10 cellular contexts compared by ENCODE assay signal in genomic region chr14:24202538-24202937, GRCh38. TPM values are rescaled to one million over a fixed set of nuclear protein-coding genes. Genes with fewer than 3 reads are reported as not detected.
"Had no signal": no experiment of that assay in that cellular context is flagged by ENCODE, and none has a peak within 500 bp of the region (broad histone marks: within the 10 kb centered on the region; RNA-seq: fewer than 3 reads in every experiment).

No MANE protein-coding gene starts in this region.

RNA-seq across cellular contexts. Expression of gene TSSK4, which starts 3.0 kb away (rescaled TPM):
- total RNA-seq: dermis microvascular lymphatic vessel endothelial cell, esophagus mucosa, gastrocnemius medialis, glomerular endothelial cell, hepatocyte, lower leg skin, lung microvascular endothelial cell, suprapubic skin, transverse colon, upper lobe of right lung had no signal
